ENCODE assay signal across 8 cellular contexts in genomic region chr22:17638432-17639237, GRCh38. TPM values are rescaled to one million over a fixed set of nuclear protein-coding genes. Genes with fewer than 3 reads are reported as not detected.
DNase-seq lines count a peak whose midpoint lies in the region; ATAC-seq and TF ChIP-seq lines count a peak whose summit lies in the region.

A gene with protein sequence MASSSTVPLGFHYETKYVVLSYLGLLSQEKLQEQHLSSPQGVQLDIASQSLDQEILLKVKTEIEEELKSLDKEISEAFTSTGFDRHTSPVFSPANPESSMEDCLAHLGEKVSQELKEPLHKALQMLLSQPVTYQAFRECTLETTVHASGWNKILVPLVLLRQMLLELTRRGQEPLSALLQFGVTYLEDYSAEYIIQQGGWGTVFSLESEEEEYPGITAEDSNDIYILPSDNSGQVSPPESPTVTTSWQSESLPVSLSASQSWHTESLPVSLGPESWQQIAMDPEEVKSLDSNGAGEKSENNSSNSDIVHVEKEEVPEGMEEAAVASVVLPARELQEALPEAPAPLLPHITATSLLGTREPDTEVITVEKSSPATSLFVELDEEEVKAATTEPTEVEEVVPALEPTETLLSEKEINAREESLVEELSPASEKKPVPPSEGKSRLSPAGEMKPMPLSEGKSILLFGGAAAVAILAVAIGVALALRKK (plus strand): TSS chr22:17638757. CDS start chr22:17655712, 16,955 bp downstream.

- H3K27ac Mint-ChIP-seq in activated naive CD4-positive, alpha-beta T cell treated with anti-CD3 and anti-CD28 coated beads, Interleukin-2, amount 50 U/mL, for 72 hours, result peak within 1 kb of the TSS; percentile 96 to 97

- peak within 1 kb of the TSS; percentile 80 for H3K4me3 ChIP-seq in GM08714 (ENCODE audit: low read length)
- H3K4me3 ChIP-seq in suprapubic skin, result peak within 1 kb of the TSS; percentile 81

- peaks cover 32% of the 10 kb centered on the region for H3K4me1 ChIP-seq in suprapubic skin

- peaks cover 23 to 25% of the 10 kb centered on the region in 2 donors for H3K36me3 Mint-ChIP-seq in activated naive CD4-positive, alpha-beta T cell treated with anti-CD3 and anti-CD28 coated beads, Interleukin-2, amount 50 U/mL, for 72 hours

- peak; percentile 89 to 99 for TF ChIP-seq POLR2A in suprapubic skin (IDR thresholded peaks at IDR 0.05)

- WGBS in suprapubic skin, result 0% methylated on average over 31 of the region's 68 CpGs

- H3K27ac ChIP-seq in suprapubic skin, result peak within 1 kb of the TSS; percentile 99

- no peak for TF ChIP-seq CTCF in suprapubic skin (IDR thresholded peaks at IDR 0.05)

- H3K9me3 ChIP-seq in suprapubic skin, result no peaks in the 10 kb centered on the region

- no peaks in the 10 kb centered on the region for H3K36me3 ChIP-seq in suprapubic skin

- no peaks in the 10 kb centered on the region for H3K27me3 ChIP-seq in suprapubic skin

- no peaks in the 10 kb centered on the region for H3K9me3 Mint-ChIP-seq in activated naive CD4-positive, alpha-beta T cell treated with anti-CD3 and anti-CD28 coated beads, Interleukin-2, amount 50 U/mL, for 72 hours

- TF ChIP-seq EP300 in suprapubic skin (IDR thresholded peaks at IDR 0.05), result no peak

- peak; percentile 90 for DNase-seq in NCI-H1092 (lab: John Stamatoyannopoulos, UW)
- peak; percentile 80 for DNase-seq in SKM-1 (lab: John Stamatoyannopoulos, UW; ENCODE audit: unreplicated experiment)
- DNase-seq in activated naive CD4-positive, alpha-beta T cell treated with anti-CD3 and anti-CD28 coated beads, Interleukin-2, amount 50 U/mL, for 72 hours (ENCODE audit: low spot score in 2 of 2), result peak; percentile 87 to 88
- no peak for DNase-seq in glomerular endothelial cell (ENCODE audit: extremely low read depth, low read depth, low spot score)
- peak; percentile 83 for DNase-seq in occipital lobe (lab: John Stamatoyannopoulos, UW)
- peak; percentile 95 to 96 for DNase-seq in suprapubic skin (ENCODE audit: low spot score in 2 of 2)

- peak; percentile 91 for ATAC-seq in HG02571 (IDR thresholded peaks at IDR 0.05; ENCODE audit: unreplicated experiment)
- peak; percentile 98 for ATAC-seq in activated naive CD4-positive, alpha-beta T cell treated with anti-CD3 and anti-CD28 coated beads, Interleukin-2, amount 50 U/mL, for 72 hours

RNA-seq across cellular contexts. Expression of the gene that starts here (rescaled TPM):
- 10 to 100 TPM; 22.3 to 34.5 TPM for total RNA-seq in activated naive CD4-positive, alpha-beta T cell treated with anti-CD3 and anti-CD28 coated beads, Interleukin-2, amount 50 U/mL, for 72 hours
- total RNA-seq in glomerular endothelial cell (49.2 and 59.7 TPM in 2 replicates), occipital lobe (36.2 TPM), suprapubic skin (10 to 100 TPM; 56.6 to 71.3 (median 68.9) TPM)
